Comparison of ENCODE assay signal across 1 cellular context in genomic region chr6:36699290-36699689, GRCh38.
TF ChIP-seq lines count a peak whose summit lies in the region.

No MANE protein-coding gene starts in this region.

TF ChIP-seq in K562, 482 proteins besides CTCF, POLR2A, EP300 and RAD21:
- TF ChIP-seq ETV5 (CRISPR knock-in tag; IDR thresholded peaks at IDR 0.05; ENCODE audit: low read depth) (peak; percentile 72), SMAD4 (CRISPR knock-in tag; conservative IDR thresholded peaks at IDR 0.05) (peak; percentile 83), EHMT2 (IDR thresholded peaks at IDR 0.05) (no peak), ZNF766 (CRISPR knock-in tag; conservative IDR thresholded peaks at IDR 0.05) (no peak), HDAC2 (IDR thresholded peaks at IDR 0.05) (0 out of 2 replicates have a peak, but pooled peaks have one; percentile 17), GABPA (tag; conservative IDR thresholded peaks at IDR 0.05; ENCODE audit: low read depth) (peak; percentile 40; the same call in 1 of the 2 replicates), BCOR (IDR thresholded peaks at IDR 0.05) (peak; percentile 44; the same call in 1 of the 2 replicates), NRF1 (conservative IDR thresholded peaks at IDR 0.05 in 1 of 2, IDR thresholded peaks at IDR 0.05 in 1 of 2) (0 out of 4 replicates have a peak, but pooled peaks of 1 of the 2 experiments have one; percentile 15), ETS2 (tag; IDR thresholded peaks at IDR 0.05; ENCODE audit: borderline replicate concordance, poor library complexity, severe bottlenecking) (no peak), YY1 (IDR thresholded peaks at IDR 0.05; ENCODE audit: borderline replicate concordance in 1 of 3, control insufficient read depth in 1 of 3, extremely low read depth in 1 of 3, insufficient read depth in 3 of 3, insufficient read length in 1 of 3, insufficient replicate concordance in 2 of 3, low read depth in 1 of 3, low read length in 2 of 3) (peak in 1 of 3 experiments; percentile 17), MYNN (IDR thresholded peaks at IDR 0.05) (no peak), MYNN (CRISPR knock-in tag; IDR thresholded peaks at IDR 0.05) (no peak)
- TF ChIP-seq, protein P1, sequence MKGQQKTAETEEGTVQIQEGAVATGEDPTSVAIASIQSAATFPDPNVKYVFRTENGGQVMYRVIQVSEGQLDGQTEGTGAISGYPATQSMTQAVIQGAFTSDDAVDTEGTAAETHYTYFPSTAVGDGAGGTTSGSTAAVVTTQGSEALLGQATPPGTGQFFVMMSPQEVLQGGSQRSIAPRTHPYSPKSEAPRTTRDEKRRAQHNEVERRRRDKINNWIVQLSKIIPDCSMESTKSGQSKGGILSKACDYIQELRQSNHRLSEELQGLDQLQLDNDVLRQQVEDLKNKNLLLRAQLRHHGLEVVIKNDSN (CRISPR knock-in tag; IDR thresholded peaks at IDR 0.05): 0 out of 2 replicates have a peak, but pooled peaks have one; percentile 2
- TF ChIP-seq, protein P2, sequence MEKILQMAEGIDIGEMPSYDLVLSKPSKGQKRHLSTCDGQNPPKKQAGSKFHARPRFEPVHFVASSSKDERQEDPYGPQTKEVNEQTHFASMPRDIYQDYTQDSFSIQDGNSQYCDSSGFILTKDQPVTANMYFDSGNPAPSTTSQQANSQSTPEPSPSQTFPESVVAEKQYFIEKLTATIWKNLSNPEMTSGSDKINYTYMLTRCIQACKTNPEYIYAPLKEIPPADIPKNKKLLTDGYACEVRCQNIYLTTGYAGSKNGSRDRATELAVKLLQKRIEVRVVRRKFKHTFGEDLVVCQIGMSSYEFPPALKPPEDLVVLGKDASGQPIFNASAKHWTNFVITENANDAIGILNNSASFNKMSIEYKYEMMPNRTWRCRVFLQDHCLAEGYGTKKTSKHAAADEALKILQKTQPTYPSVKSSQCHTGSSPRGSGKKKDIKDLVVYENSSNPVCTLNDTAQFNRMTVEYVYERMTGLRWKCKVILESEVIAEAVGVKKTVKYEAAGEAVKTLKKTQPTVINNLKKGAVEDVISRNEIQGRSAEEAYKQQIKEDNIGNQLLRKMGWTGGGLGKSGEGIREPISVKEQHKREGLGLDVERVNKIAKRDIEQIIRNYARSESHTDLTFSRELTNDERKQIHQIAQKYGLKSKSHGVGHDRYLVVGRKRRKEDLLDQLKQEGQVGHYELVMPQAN (IDR thresholded peaks at IDR 0.05; ENCODE audit: borderline replicate concordance): no peak
